Comparison of ENCODE assay signal across 21 cellular contexts in genomic region chr7:44765579-44766415, GRCh38. TPM values are rescaled to one million over a fixed set of nuclear protein-coding genes. Genes with fewer than 3 reads are reported as not detected.
DNase-seq lines count a peak whose midpoint lies in the region; ATAC-seq and TF ChIP-seq lines count a peak whose summit lies in the region.
"Had no signal": no experiment of that assay in that cellular context is flagged by ENCODE, and none has a peak within 500 bp of the region (broad histone marks: within the 10 kb centered on the region; RNA-seq: fewer than 3 reads in every experiment).

No MANE protein-coding gene starts in this region.

- intact Hi-C loops in CD4-positive, alpha-beta memory T cell (cut with micrococcal nuclease) = no loop called here
- intact Hi-C loops in esophagus muscularis mucosa (cut with DNase I) = no loop called here

- H3K27me3 Mint-ChIP-seq in CD4-positive, alpha-beta memory T cell = no peaks in the 10 kb centered on the region
- H3K27me3 Mint-ChIP-seq in T-helper 17 cell = no peaks in the 10 kb centered on the region

- 91% methylated on average over 16 of the region's 17 CpGs for WGBS in esophagus muscularis mucosa

- no peak overlapping the region for H3K4me3 Mint-ChIP-seq in CD4-positive, alpha-beta memory T cell
- no peak overlapping the region for H3K4me3 Mint-ChIP-seq in T-helper 17 cell
- H3K4me3 Mint-ChIP-seq: H9, HFFc6 had no signal

- DNase-seq in CD4-positive, alpha-beta memory T cell = no peak
- DNase-seq in D341Med (ENCODE audit: low spot score) (peak; percentile 11), T-helper 17 cell (no peak), esophagus muscularis mucosa (ENCODE audit: extremely low spot score) (no peak), NCI-H1694 (lab: John Stamatoyannopoulos, UW) (no peak), HPDE6-E6E7 (ENCODE audit: extremely low spot score) (no peak)
- DNase-seq: BE2C, DMS 273 treated with DMSO at 0.1 percent for 48 hours, DMS79 treated with DMSO at 0.1 percent for 48 hours, H9, HFFc6, IMR-90, NCI-H1105, NCI-H146, NCI-H2081 treated with DMSO at 0.1 percent for 48 hours, NCI-H2171 treated with DMSO at 0.1 percent for 48 hours, NCI-H524 treated with DMSO at 0.1 percent for 48 hours, OCI-M1, Right ventricle myocardium superior had no signal

- peak overlapping the region in 4 of 7 donors; percentile 21 to 75 (median 59) for H3K27ac Mint-ChIP-seq in CD4-positive, alpha-beta memory T cell
- peak overlapping the region; percentile 69 for H3K27ac Mint-ChIP-seq in T-helper 17 cell
- H3K27ac Mint-ChIP-seq: H9, HFFc6 had no signal

- H3K9me3 Mint-ChIP-seq in CD4-positive, alpha-beta memory T cell = no peaks in the 10 kb centered on the region
- H3K9me3 Mint-ChIP-seq: HFFc6 had no signal

- TF ChIP-seq POLR2A in esophagus muscularis mucosa (IDR thresholded peaks at IDR 0.05; ENCODE audit: low read depth) = no peak

- no peak for ATAC-seq in T-helper 17 cell
- no peak for ATAC-seq in HG02840 (IDR thresholded peaks at IDR 0.05; ENCODE audit: low FRiP score, unreplicated experiment)
- ATAC-seq in HG02588 (IDR thresholded peaks at IDR 0.05; ENCODE audit: unreplicated experiment) = no peak

- H3K27ac ChIP-seq in CD4-positive, alpha-beta memory T cell (ENCODE audit: low read depth, low read length) = no peak overlapping the region
- H3K27ac ChIP-seq in esophagus muscularis mucosa (replicated peaks in 1 of 4) = peak overlapping the region in 3 of 4 donors; percentile 3 to 77 (median 7)

- H3K36me3 ChIP-seq in CD4-positive, alpha-beta memory T cell (ENCODE audit: insufficient read depth, low read length) = peaks cover 64% of the 10 kb centered on the region
- peaks cover 57 to 71% (median 71%) of the 10 kb centered on the region in 4 donors for H3K36me3 ChIP-seq in esophagus muscularis mucosa

- H3K27me3 ChIP-seq in CD4-positive, alpha-beta memory T cell (ENCODE audit: insufficient read depth, low read length) = no peaks in the 10 kb centered on the region
- no peaks in the 10 kb centered on the region for H3K27me3 ChIP-seq in esophagus muscularis mucosa
- H3K27me3 ChIP-seq: BE2C had no signal

- CTCF ChIA-PET in CD4-positive, alpha-beta memory T cell (lab: Charles Lee; ENCODE audit: partially characterized antibody) = interaction anchor here (1.2 kb wide), 1 partner anchor 35 kb away, joined by 4 read pairs; no protein-coding TSS in a partner anchor

- H3K4me3 ChIP-seq in CD4-positive, alpha-beta memory T cell (ENCODE audit: low read length in 2 of 2) = no peak overlapping the region
- H3K4me3 ChIP-seq in esophagus muscularis mucosa = no peak overlapping the region

- peaks cover 11 to 34% (median 30%) of the 10 kb centered on the region in 4 donors for H3K4me1 Mint-ChIP-seq in CD4-positive, alpha-beta memory T cell
- peaks cover 29% of the 10 kb centered on the region for H3K4me1 Mint-ChIP-seq in T-helper 17 cell

- H3K9me3 ChIP-seq in CD4-positive, alpha-beta memory T cell (ENCODE audit: control insufficient read depth in 1 of 2, low read length in 2 of 2) = no peaks in the 10 kb centered on the region
- H3K9me3 ChIP-seq in T-helper 17 cell (ENCODE audit: control insufficient read depth, low read length, poor library complexity, severe bottlenecking) = no peaks in the 10 kb centered on the region
- H3K9me3 ChIP-seq in esophagus muscularis mucosa = no peaks in the 10 kb centered on the region
- H3K9me3 ChIP-seq: BE2C had no signal

- peaks cover 30 to 67% of the 10 kb centered on the region in 2 donors for H3K36me3 Mint-ChIP-seq in CD4-positive, alpha-beta memory T cell
- peaks cover 6% of the 10 kb centered on the region for H3K36me3 Mint-ChIP-seq in T-helper 17 cell (ENCODE audit: low read depth)

- POLR2A ChIA-PET in CD4-positive, alpha-beta memory T cell (lab: Charles Lee; ENCODE audit: partially characterized antibody) = interaction anchor here (1.5 to 1.8 kb wide), 2 partner anchors 81 to 159 kb away, joined by 4 to 6 read pairs; partner anchors contain the start of gene OGDH

- TF ChIP-seq CTCF in esophagus muscularis mucosa (IDR thresholded peaks at IDR 0.05) = no peak

- H3K4me1 ChIP-seq in CD4-positive, alpha-beta memory T cell (ENCODE audit: insufficient read depth, low read length) = peaks cover 33% of the 10 kb centered on the region
- H3K4me1 ChIP-seq in esophagus muscularis mucosa = peaks cover 35 to 54% (median 46%) of the 10 kb centered on the region in 4 donors

- no peak for TF ChIP-seq EP300 in esophagus muscularis mucosa (IDR thresholded peaks at IDR 0.05)

RNA-seq across cellular contexts. Expression of gene ZMIZ2, which starts 17.1 kb away (rescaled TPM):
- 100 to 1,000 TPM; 169 to 170 TPM for total RNA-seq in CD4-positive, alpha-beta memory T cell
- 10 to 100 TPM in 1 of 2 donors, 1 to 10 TPM in 1; 1.1 to 12.1 TPM for polyA plus RNA-seq in CD4-positive, alpha-beta memory T cell
- 100 to 1,000 TPM; 117 to 171 TPM for total RNA-seq in T-helper 17 cell
- total RNA-seq in esophagus muscularis mucosa = 10 to 100 TPM; 12.4 to 36.0 (median 28.4) TPM

RNA-seq across cellular contexts. Expression of gene PPIA, which starts 30.7 kb away (rescaled TPM):
- total RNA-seq in CD4-positive, alpha-beta memory T cell = 100 to 1,000 TPM; 677 to 707 TPM
- polyA plus RNA-seq in CD4-positive, alpha-beta memory T cell = 1,000 to 10,000 TPM; 2,815 to 3,590 TPM
- total RNA-seq in T-helper 17 cell (100 to 1,000 TPM; 691 to 692 TPM), esophagus muscularis mucosa (1,000 to 10,000 TPM; 1,223 to 1,666 (median 1,462) TPM)
